Comparison of ENCODE assay signal across 22 cellular contexts in the genomic region with DNA sequence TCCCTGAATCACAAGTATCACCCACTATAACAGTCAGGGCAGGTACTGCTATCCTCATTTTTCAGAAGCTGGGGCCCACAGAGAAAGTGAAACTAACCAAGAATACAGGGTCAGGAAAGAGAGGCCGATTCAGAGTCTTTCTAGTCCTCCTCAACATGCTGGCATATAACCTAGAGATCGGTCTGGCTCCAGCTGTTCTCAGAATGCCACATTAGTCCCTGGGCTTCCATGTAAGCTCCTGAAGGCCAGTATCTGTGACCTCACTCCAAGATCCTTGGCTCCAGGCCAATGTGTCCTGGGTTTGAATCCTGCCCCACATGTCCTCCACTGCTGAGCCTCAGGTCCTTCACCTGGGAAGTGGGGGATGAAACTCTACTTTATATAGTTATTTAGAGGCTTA. TPM values are rescaled to one million over a fixed set of nuclear protein-coding genes. Genes with fewer than 3 reads are reported as not detected.
"Had no signal": no experiment of that assay in that cellular context is flagged by ENCODE, and none has a peak within 500 bp of the region (broad histone marks: within the 10 kb centered on the region; RNA-seq: fewer than 3 reads in every experiment).

No MANE protein-coding gene starts in this region.

- H3K9me3 ChIP-seq: gastroesophageal sphincter, heart left ventricle, lower lobe of right lung, mucosa of descending colon, thyroid gland, upper lobe of right lung had no signal

- H3K27ac ChIP-seq: epithelial cell of prostate, gastroesophageal sphincter, heart left ventricle, lower lobe of right lung, thyroid gland, upper lobe of right lung had no signal

- H3K4me1 ChIP-seq: gastroesophageal sphincter, lower lobe of right lung, upper lobe of right lung had no signal

- H3K36me3 ChIP-seq: gastroesophageal sphincter, heart left ventricle, lower lobe of right lung, thyroid gland, upper lobe of right lung had no signal

- H3K4me3 ChIP-seq: gastroesophageal sphincter, heart left ventricle, lower lobe of right lung, mucosa of descending colon, thyroid gland, upper lobe of right lung had no signal

- H3K27me3 ChIP-seq: gastroesophageal sphincter, heart left ventricle, thyroid gland, upper lobe of right lung had no signal

- DNase-seq: activated CD4-positive, alpha-beta memory T cell treated with anti-CD3 and anti-CD28 coated beads for 36 hours; activated CD4-positive, alpha-beta T cell treated with anti-CD3 and anti-CD28 coated beads for 48 hours; activated effector memory CD4-positive, alpha-beta T cell treated with Interleukin-2 at 50 U/mL for 16 hours; activated naive CD4-positive, alpha-beta T cell treated with anti-CD3 and anti-CD28 coated beads for 36 hours; activated naive CD8-positive, alpha-beta T cell treated with anti-CD3 and anti-CD28 coated beads, Interleukin-2, amount 10 ng/mL, durations not matched to agents 7 days and 5 days; activated T-cell treated with anti-CD3 and anti-CD28 coated beads, Interleukin-2, amount 50 U/mL, for 72 hours; amygdala; cortex of kidney; heart left ventricle; islet precursor cell; left colon; lower lobe of right lung; mesendoderm; mucosa of descending colon; naive thymus-derived CD4-positive, alpha-beta T cell; stimulated activated CD4-positive, alpha-beta T cell treated with anti-CD3 and anti-CD28 coated beads, Interleukin-1b, Interleukin-23, amount 100 ng/mL, for 48 hours; substantia nigra; thyroid gland; upper lobe of right lung had no signal

RNA-seq across cellular contexts. Expression of a gene that starts 50.4 kb away (rescaled TPM):
- total RNA-seq: activated CD4-positive, alpha-beta memory T cell treated with anti-CD3 and anti-CD28 coated beads for 36 hours; activated naive CD4-positive, alpha-beta T cell treated with anti-CD3 and anti-CD28 coated beads for 36 hours; activated naive CD8-positive, alpha-beta T cell treated with anti-CD3 and anti-CD28 coated beads, Interleukin-2, amount 10 ng/mL, durations not matched to agents 7 days and 5 days; T-helper 2 cell treated with Interferon-gamma antibody and Interleukin-4, amounts not matched to agents 100 ng/mL and 5 ng/mL, for 36 hours had no signal
- polyA plus RNA-seq: naive thymus-derived CD4-positive, alpha-beta T cell had no signal
